Comparison of ENCODE assay signal across 10 cellular contexts in the genomic region with DNA sequence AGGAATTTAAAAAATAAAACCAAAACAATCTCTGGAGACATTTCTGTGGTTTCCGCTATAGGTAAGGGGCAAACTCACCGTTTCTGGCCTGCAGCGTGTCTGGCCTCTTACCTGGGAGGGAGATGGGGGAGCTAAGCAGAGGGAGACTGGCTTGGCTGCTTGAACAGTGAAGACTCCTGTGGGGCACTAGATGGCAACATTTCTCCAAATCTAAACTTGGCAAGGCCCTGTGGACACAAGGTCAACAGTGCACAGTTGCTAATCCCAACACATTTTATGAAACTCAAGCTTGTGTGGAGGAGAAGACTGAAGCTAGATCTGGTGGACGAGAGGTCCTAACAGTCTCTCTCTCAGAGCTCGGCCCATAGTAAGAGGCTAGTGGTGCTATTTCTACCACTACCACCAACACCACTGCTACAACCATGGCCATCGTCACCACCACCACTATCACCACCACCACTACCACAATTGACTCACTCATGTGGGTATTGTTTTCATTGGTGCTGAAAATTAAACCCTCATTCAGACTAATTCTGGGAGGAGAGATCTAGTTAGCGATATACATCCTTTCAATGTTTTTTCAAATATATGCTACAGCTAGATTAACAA. TPM values are rescaled to one million over a fixed set of nuclear protein-coding genes. Genes with fewer than 3 reads are reported as not detected.
DNase-seq lines count a peak whose midpoint lies in the region; ATAC-seq and TF ChIP-seq lines count a peak whose summit lies in the region.
"Had no signal": no experiment of that assay in that cellular context is flagged by ENCODE, and none has a peak within 500 bp of the region (broad histone marks: within the 10 kb centered on the region; RNA-seq: fewer than 3 reads in every experiment).

No MANE protein-coding gene starts in this region.

- no peak overlapping the region for H4K8ac ChIP-seq in mesendoderm (ENCODE audit: low read depth, low read length)

- no peaks in the 10 kb centered on the region for H3K4me1 Mint-ChIP-seq in activated CD8-positive, alpha-beta T cell treated with anti-CD3 and anti-CD28 coated beads for 36 hours (ENCODE audit: low read depth)
- no peaks in the 10 kb centered on the region for H3K4me1 Mint-ChIP-seq in activated CD8-positive, alpha-beta T cell treated with anti-CD3 and anti-CD28 coated beads, Interleukin-2, amount 10 ng/mL, durations not matched to agents 7 days and 5 days (ENCODE audit: low read depth)
- peaks cover 5% of the 10 kb centered on the region for H3K4me1 Mint-ChIP-seq in glutamatergic neuron (ENCODE audit: low read depth, unreplicated experiment)

- no peak overlapping the region for H2AK5ac ChIP-seq in mesendoderm (ENCODE audit: low read length)

- H3K56ac ChIP-seq in mesendoderm (ENCODE audit: low read length) = no peak overlapping the region

- POLR2A ChIA-PET in activated CD8-positive, alpha-beta T cell treated with anti-CD3 and anti-CD28 coated beads for 36 hours (lab: Charles Lee) = no interaction called here
- POLR2A ChIA-PET in activated CD8-positive, alpha-beta T cell treated with anti-CD3 and anti-CD28 coated beads, Interleukin-2, amount 10 ng/mL, durations not matched to agents 7 days and 5 days (lab: Charles Lee) = interaction anchor here (1.0 kb wide), 1 partner anchor 23 kb away, joined by 3 read pairs; no protein-coding TSS in a partner anchor

- intact Hi-C loops in activated CD8-positive, alpha-beta T cell treated with anti-CD3 and anti-CD28 coated beads for 36 hours (cut with micrococcal nuclease) = loop anchor here (10.0 kb wide), 1 partner anchor 110 kb away; no protein-coding TSS in a partner anchor

- H3K23ac ChIP-seq in mesendoderm (ENCODE audit: low read length) = no peak overlapping the region

- no peaks in the 10 kb centered on the region for H3K79me1 ChIP-seq in mesendoderm (ENCODE audit: low read length)

- no peak overlapping the region for H4K5ac ChIP-seq in mesendoderm (ENCODE audit: low read length)

- H3K18ac ChIP-seq in mesendoderm (ENCODE audit: low read length) = no peak overlapping the region

- H3K36me3 Mint-ChIP-seq in activated CD8-positive, alpha-beta T cell treated with anti-CD3 and anti-CD28 coated beads for 36 hours (ENCODE audit: low read depth) = no peaks in the 10 kb centered on the region
- no peaks in the 10 kb centered on the region for H3K36me3 Mint-ChIP-seq in activated CD8-positive, alpha-beta T cell treated with anti-CD3 and anti-CD28 coated beads, Interleukin-2, amount 10 ng/mL, durations not matched to agents 7 days and 5 days (ENCODE audit: low read depth)
- no peaks in the 10 kb centered on the region for H3K36me3 Mint-ChIP-seq in glutamatergic neuron (ENCODE audit: unreplicated experiment)

- no peak overlapping the region for H2BK120ac ChIP-seq in mesendoderm (ENCODE audit: low read depth, low read length)

- TF ChIP-seq CTCF in activated CD8-positive, alpha-beta T cell treated with anti-CD3 and anti-CD28 coated beads for 36 hours (IDR thresholded peaks at IDR 0.05) = peak; percentile 17
- TF ChIP-seq CTCF in choroid plexus epithelial cell (conservative IDR thresholded peaks at IDR 0.05; ENCODE audit: low read depth, low read length) (peak; percentile 68), glutamatergic neuron (IDR thresholded peaks at IDR 0.05; ENCODE audit: partially characterized antibody, unreplicated experiment) (no peak)

- no peak overlapping the region for H3K4me3 Mint-ChIP-seq in activated CD8-positive, alpha-beta T cell treated with anti-CD3 and anti-CD28 coated beads for 36 hours
- H3K4me3 Mint-ChIP-seq in activated CD8-positive, alpha-beta T cell treated with anti-CD3 and anti-CD28 coated beads, Interleukin-2, amount 10 ng/mL, durations not matched to agents 7 days and 5 days = no peak overlapping the region
- H3K4me3 Mint-ChIP-seq in glutamatergic neuron (ENCODE audit: unreplicated experiment) = no peak overlapping the region
- H3K4me3 Mint-ChIP-seq: CD4-positive, CD25-positive, alpha-beta regulatory T cell had no signal

- no peak overlapping the region for H3K27ac ChIP-seq in mesendoderm (ENCODE audit: low read depth, low read length)
- H3K27ac ChIP-seq: neutrophil had no signal

- H3K27ac Mint-ChIP-seq in activated CD8-positive, alpha-beta T cell treated with anti-CD3 and anti-CD28 coated beads for 36 hours = no peak overlapping the region
- no peak overlapping the region for H3K27ac Mint-ChIP-seq in activated CD8-positive, alpha-beta T cell treated with anti-CD3 and anti-CD28 coated beads, Interleukin-2, amount 10 ng/mL, durations not matched to agents 7 days and 5 days
- H3K27ac Mint-ChIP-seq in glutamatergic neuron (ENCODE audit: unreplicated experiment) = no peak overlapping the region

- H2BK5ac ChIP-seq in mesendoderm (ENCODE audit: low read length) = no peak overlapping the region

- no peaks in the 10 kb centered on the region for H3K27me3 Mint-ChIP-seq in activated CD8-positive, alpha-beta T cell treated with anti-CD3 and anti-CD28 coated beads for 36 hours
- peaks cover 7% of the 10 kb centered on the region for H3K27me3 Mint-ChIP-seq in activated CD8-positive, alpha-beta T cell treated with anti-CD3 and anti-CD28 coated beads, Interleukin-2, amount 10 ng/mL, durations not matched to agents 7 days and 5 days (ENCODE audit: low read depth)
- H3K27me3 Mint-ChIP-seq in glutamatergic neuron (ENCODE audit: unreplicated experiment) = no peaks in the 10 kb centered on the region

- WGBS in mesendoderm (ENCODE audit: extremely low coverage, insufficient coverage, low lambda C conversion rate) = no CpG with 5 or more reads among the region's 7 CpGs

- no peak overlapping the region for H2BK15ac ChIP-seq in mesendoderm (replicated peaks; ENCODE audit: low read depth)

- H3K9me3 Mint-ChIP-seq in activated CD8-positive, alpha-beta T cell treated with anti-CD3 and anti-CD28 coated beads for 36 hours = no peaks in the 10 kb centered on the region
- H3K9me3 Mint-ChIP-seq in activated CD8-positive, alpha-beta T cell treated with anti-CD3 and anti-CD28 coated beads, Interleukin-2, amount 10 ng/mL, durations not matched to agents 7 days and 5 days (ENCODE audit: insufficient read depth) = no peaks in the 10 kb centered on the region
- H3K9me3 Mint-ChIP-seq in glutamatergic neuron (ENCODE audit: unreplicated experiment) = peaks cover 2% of the 10 kb centered on the region
- H3K9me3 Mint-ChIP-seq: CD4-positive, CD25-positive, alpha-beta regulatory T cell had no signal

- ATAC-seq in activated CD8-positive, alpha-beta T cell treated with anti-CD3 and anti-CD28 coated beads for 36 hours = peak; percentile 64
- ATAC-seq in activated CD8-positive, alpha-beta T cell treated with anti-CD3 and anti-CD28 coated beads, Interleukin-2, amount 10 ng/mL, durations not matched to agents 7 days and 5 days = no peak

- no peaks in the 10 kb centered on the region for H3K36me3 ChIP-seq in mesendoderm (ENCODE audit: control insufficient read depth, insufficient read depth, low read length)
- H3K36me3 ChIP-seq: neutrophil had no signal

- no peaks in the 10 kb centered on the region for H3K27me3 ChIP-seq in mesendoderm (ENCODE audit: insufficient read depth, low read length, poor library complexity)

- CTCF ChIA-PET in activated CD8-positive, alpha-beta T cell treated with anti-CD3 and anti-CD28 coated beads for 36 hours (lab: Charles Lee) = interaction anchor here (0.8 to 2.9 kb wide), 9 partner anchors 9 to 278 kb away, joined by 3 to 16 read pairs (median 3); no protein-coding TSS in a partner anchor
- CTCF ChIA-PET in activated CD8-positive, alpha-beta T cell treated with anti-CD3 and anti-CD28 coated beads, Interleukin-2, amount 10 ng/mL, durations not matched to agents 7 days and 5 days (lab: Charles Lee) = interaction anchor here (0.6 to 1.9 kb wide), 17 partner anchors 9 to 688 kb away, joined by 3 to 15 read pairs (median 3); no protein-coding TSS in a partner anchor

- H3K4me3 ChIP-seq in choroid plexus epithelial cell (ENCODE audit: low read depth, low read length) (no peak overlapping the region), mesendoderm (ENCODE audit: low read length) (no peak overlapping the region)

- no peak overlapping the region for H3K4me2 ChIP-seq in mesendoderm (ENCODE audit: low read length)

- no peak overlapping the region for H3K4ac ChIP-seq in mesendoderm (ENCODE audit: low read depth, low read length)

- peak; percentile 14 for DNase-seq in activated CD8-positive, alpha-beta T cell treated with anti-CD3 and anti-CD28 coated beads for 36 hours
- no peak for DNase-seq in activated CD8-positive, alpha-beta T cell treated with anti-CD3 and anti-CD28 coated beads, Interleukin-2, amount 10 ng/mL, durations not matched to agents 7 days and 5 days
- DNase-seq in NCI-H226 (peak; percentile 26), choroid plexus epithelial cell (ENCODE audit: low read depth) (peak; percentile 84), mesendoderm (peak; percentile 80), glutamatergic neuron (no peak), NCI-H2227 treated with DMSO at 0.1 percent for 48 hours (lab: John Stamatoyannopoulos, UW) (no peak)
- DNase-seq in activated CD4-positive, CD25-positive, alpha-beta regulatory T cell treated with anti-CD3 and anti-CD28 coated beads, Interleukin-2, amount 50 U/mL, for 72 hours = no peak

- H3K9ac ChIP-seq in mesendoderm (ENCODE audit: low read length) = no peak overlapping the region

- no peaks in the 10 kb centered on the region for H3K4me1 ChIP-seq in mesendoderm (ENCODE audit: control insufficient read depth, low read depth, low read length)

- H3K79me2 ChIP-seq in mesendoderm (ENCODE audit: control insufficient read depth, insufficient read depth, low read length) = no peaks in the 10 kb centered on the region

RNA-seq across cellular contexts. Expression of a gene that starts 28.4 kb away (rescaled TPM):
- under 1 TPM; 0.58 to 0.74 TPM for total RNA-seq in activated CD8-positive, alpha-beta T cell treated with anti-CD3 and anti-CD28 coated beads for 36 hours
- under 1 TPM; 0.31 to 0.92 TPM for total RNA-seq in activated CD8-positive, alpha-beta T cell treated with anti-CD3 and anti-CD28 coated beads, Interleukin-2, amount 10 ng/mL, durations not matched to agents 7 days and 5 days
- 4.3 TPM for polyA plus RNA-seq in mesendoderm (2013, experiment 1 of 2)
- polyA plus RNA-seq in mesendoderm (2013, experiment 2 of 2) = 4.9 TPM
- 50.8 TPM for total RNA-seq in glutamatergic neuron (ENCODE audit: unreplicated experiment)

RNA-seq across cellular contexts. Expression of a gene that starts 58.3 kb away (rescaled TPM):
- 1 to 10 TPM; 4.8 to 5.3 TPM for total RNA-seq in activated CD8-positive, alpha-beta T cell treated with anti-CD3 and anti-CD28 coated beads for 36 hours
- total RNA-seq in activated CD8-positive, alpha-beta T cell treated with anti-CD3 and anti-CD28 coated beads, Interleukin-2, amount 10 ng/mL, durations not matched to agents 7 days and 5 days = 1 to 10 TPM; 3.5 to 5.0 TPM
- 27.2 TPM for polyA plus RNA-seq in mesendoderm (2013, experiment 1 of 2)
- polyA plus RNA-seq in mesendoderm (2013, experiment 2 of 2) = 28.3 TPM
- total RNA-seq in glutamatergic neuron (ENCODE audit: unreplicated experiment) = 20.6 TPM

Comparison
In these comparisons a context has a peak if more than half of its experiments do, and no peak if none do; other contexts are left out.
1. DNase-seq: peak in activated CD8-positive, alpha-beta T cell treated with anti-CD3 and anti-CD28 coated beads for 36 hours (single experiment), NCI-H226 (single experiment), choroid plexus epithelial cell (single experiment) and mesendoderm (single experiment); none in activated CD8-positive, alpha-beta T cell treated with anti-CD3 and anti-CD28 coated beads, Interleukin-2, amount 10 ng/mL, durations not matched to agents 7 days and 5 days (single experiment), activated CD4-positive, CD25-positive, alpha-beta regulatory T cell treated with anti-CD3 and anti-CD28 coated beads, Interleukin-2, amount 50 U/mL, for 72 hours (single experiment), glutamatergic neuron (single experiment) and NCI-H2227 treated with DMSO at 0.1 percent for 48 hours (single experiment).
2. RNA of a gene that starts 28.4 kb away (total RNA-seq): 50.8 TPM in glutamatergic neuron (single experiment); 0.31 to 0.92 TPM in activated CD8-positive, alpha-beta T cell treated with anti-CD3 and anti-CD28 coated beads, Interleukin-2, amount 10 ng/mL, durations not matched to agents 7 days and 5 days and 0.58 to 0.74 TPM in activated CD8-positive, alpha-beta T cell treated with anti-CD3 and anti-CD28 coated beads for 36 hours; every median in the first group is over 10 times any median in the second.